ENCODE assay signal across 16 cellular contexts in the genomic region with DNA sequence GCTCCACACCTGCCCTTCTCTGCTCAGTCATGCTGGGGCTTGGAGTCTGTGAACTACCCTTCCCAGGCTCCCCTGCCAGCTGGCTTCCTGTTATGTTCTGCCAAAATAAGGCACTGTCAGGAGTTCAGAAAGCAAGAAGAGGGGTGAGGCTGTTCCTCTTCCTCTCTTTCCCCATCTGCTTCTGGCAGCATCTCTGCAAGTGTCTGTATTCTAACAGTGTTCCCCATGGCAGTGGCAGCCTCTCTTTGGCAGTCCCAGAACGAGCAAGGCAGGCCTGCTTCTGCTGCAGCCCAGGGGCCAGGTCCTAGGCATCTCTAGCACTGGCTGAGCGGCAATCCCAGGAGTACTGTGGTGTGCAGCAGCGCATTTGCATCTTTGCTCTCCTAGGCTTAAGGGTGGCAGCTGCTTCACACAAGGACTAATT.
A peak's percentile ranks its signal among the peaks of the same experiment; 100 is the strongest.
DNase-seq lines count a peak whose midpoint lies in the region; ATAC-seq lines count a peak whose summit lies in the region.
"Had no signal": no experiment of that assay in that cellular context is flagged by ENCODE, and none has a peak within 500 bp of the region (broad histone marks: within the 10 kb centered on the region; RNA-seq: fewer than 3 reads in every experiment).

No MANE protein-coding gene starts in this region.

- H3K36me3 ChIP-seq in naive thymus-derived CD4-positive, alpha-beta T cell (ENCODE audit: control insufficient read depth in 2 of 3, insufficient read depth in 3 of 3, low read length in 3 of 3) = no peaks in the 10 kb centered on the region
- no peaks in the 10 kb centered on the region for H3K36me3 ChIP-seq in effector memory CD4-positive, alpha-beta T cell (ENCODE audit: control insufficient read depth, insufficient read depth, low read length)
- H3K36me3 ChIP-seq: gastrocnemius medialis, pancreas had no signal

- H3K36me3 Mint-ChIP-seq in naive thymus-derived CD4-positive, alpha-beta T cell = peaks cover 0 to 23% (median 17%) of the 10 kb centered on the region in 5 donors

- H3K9me3 ChIP-seq in naive thymus-derived CD4-positive, alpha-beta T cell (ENCODE audit: control insufficient read depth in 2 of 3, low read length in 3 of 3) = no peaks in the 10 kb centered on the region
- H3K9me3 ChIP-seq in effector memory CD4-positive, alpha-beta T cell (ENCODE audit: control insufficient read depth, low read length) = no peaks in the 10 kb centered on the region
- H3K9me3 ChIP-seq: gastrocnemius medialis, pancreas had no signal

- CTCF ChIA-PET in naive thymus-derived CD4-positive, alpha-beta T cell (lab: Charles Lee) = no interaction called here

- H3K27me3 ChIP-seq in naive thymus-derived CD4-positive, alpha-beta T cell (ENCODE audit: control insufficient read depth in 2 of 2, insufficient read depth in 2 of 2, low read length in 2 of 2) = no peaks in the 10 kb centered on the region
- no peaks in the 10 kb centered on the region for H3K27me3 ChIP-seq in effector memory CD4-positive, alpha-beta T cell (replicated peaks; ENCODE audit: control insufficient read depth, insufficient read depth, low read length, poor library complexity, severe bottlenecking)
- H3K27me3 ChIP-seq: gastrocnemius medialis, pancreas had no signal

- POLR2A ChIA-PET in naive thymus-derived CD4-positive, alpha-beta T cell (lab: Charles Lee) = no interaction called here

- peaks cover 0 to 11% (median 0%) of the 10 kb centered on the region in 7 donors for H3K4me1 Mint-ChIP-seq in naive thymus-derived CD4-positive, alpha-beta T cell

- H3K27me3 Mint-ChIP-seq in naive thymus-derived CD4-positive, alpha-beta T cell = no peaks in the 10 kb centered on the region
- H3K27me3 Mint-ChIP-seq: activated naive CD8-positive, alpha-beta T cell had no signal

- H3K4me3 Mint-ChIP-seq in naive thymus-derived CD4-positive, alpha-beta T cell = no peak overlapping the region
- H3K4me3 Mint-ChIP-seq: activated naive CD8-positive, alpha-beta T cell; CD8-positive, alpha-beta T cell; GM23338 had no signal

- H3K4me1 ChIP-seq in naive thymus-derived CD4-positive, alpha-beta T cell (ENCODE audit: control insufficient read depth in 2 of 2, insufficient read depth in 2 of 2, low read length in 2 of 2) = no peaks in the 10 kb centered on the region
- H3K4me1 ChIP-seq in effector memory CD4-positive, alpha-beta T cell (ENCODE audit: control insufficient read depth, insufficient read depth, low read length, poor library complexity, severe bottlenecking) = no peaks in the 10 kb centered on the region

- no peak overlapping the region for H3K27ac Mint-ChIP-seq in naive thymus-derived CD4-positive, alpha-beta T cell
- H3K27ac Mint-ChIP-seq: activated naive CD8-positive, alpha-beta T cell; CD8-positive, alpha-beta T cell; GM23338 had no signal

- no peak overlapping the region for H3K4me3 ChIP-seq in naive thymus-derived CD4-positive, alpha-beta T cell (ENCODE audit: low read length)
- no peak overlapping the region for H3K4me3 ChIP-seq in effector memory CD4-positive, alpha-beta T cell (ENCODE audit: insufficient read depth, low read depth, low read length, poor library complexity, severe bottlenecking)
- H3K4me3 ChIP-seq: gastrocnemius medialis, GM23338, pancreas had no signal

- peaks cover 0 to 5% (median 0%) of the 10 kb centered on the region in 11 donors for H3K9me3 Mint-ChIP-seq in naive thymus-derived CD4-positive, alpha-beta T cell
- H3K9me3 Mint-ChIP-seq: CD8-positive, alpha-beta T cell had no signal

- peak; percentile 51 for ATAC-seq in naive thymus-derived CD4-positive, alpha-beta T cell
- ATAC-seq: CD8-positive, alpha-beta T cell; gastrocnemius medialis; GM23338; PC-3 had no signal

- DNase-seq in CD1c-positive myeloid dendritic cell (ENCODE audit: extremely low spot score) (peak; percentile 60), NCI-H1105 treated with DMSO at 0.1 percent for 48 hours (lab: John Stamatoyannopoulos, UW) (peak; percentile 6), kidney glomerular epithelial cell (lab: John Stamatoyannopoulos, UW) (no peak), NCI-H226 (no peak), activated gamma-delta T cell (lab: John Stamatoyannopoulos, UW) (no peak)
- DNase-seq in naive thymus-derived CD4-positive, alpha-beta T cell = no peak
- DNase-seq in effector memory CD4-positive, alpha-beta T cell = no peak
- DNase-seq: CD8-positive, alpha-beta T cell; NCI-H1092; pancreas; PC-3; stimulated activated CD4-positive, alpha-beta T cell treated with anti-CD3 and anti-CD28 coated beads, Interleukin-1b, Interleukin-23, amount 100 ng/mL, for 48 hours had no signal

- intact Hi-C loops in naive thymus-derived CD4-positive, alpha-beta T cell (cut with micrococcal nuclease) = no loop called here

- H3K27ac ChIP-seq in cingulate gyrus (ENCODE audit: low read depth, low read length) = peak overlapping the region; percentile 19
- no peak overlapping the region for H3K27ac ChIP-seq in naive thymus-derived CD4-positive, alpha-beta T cell (ENCODE audit: low read depth, low read length)
- H3K27ac ChIP-seq in effector memory CD4-positive, alpha-beta T cell (ENCODE audit: insufficient read depth, low read length, poor library complexity, severe bottlenecking) = no peak overlapping the region
- H3K27ac ChIP-seq: gastrocnemius medialis, pancreas had no signal

Comparison
In these comparisons a context has a peak if more than half of its experiments do, and no peak if none do; other contexts are left out.
1. DNase-seq: peak in CD1c-positive myeloid dendritic cell (single experiment) and NCI-H1105 treated with DMSO at 0.1 percent for 48 hours (single experiment); none in naive thymus-derived CD4-positive, alpha-beta T cell (0 of 9), kidney glomerular epithelial cell (single experiment), NCI-H226 (single experiment), activated gamma-delta T cell (single experiment) and effector memory CD4-positive, alpha-beta T cell (0 of 3).